In genomic region chr5:98656106-98656795, GRCh38 we compare ENCODE assay signal across 20 cellular contexts.
A peak's percentile ranks its signal among the peaks of the same experiment; 100 is the strongest.
DNase-seq lines count a peak whose midpoint lies in the region; ATAC-seq, FAIRE-seq and TF ChIP-seq lines count a peak whose summit lies in the region.
"Had no signal": no experiment of that assay in that cellular context is flagged by ENCODE, and none has a peak within 500 bp of the region (broad histone marks: within the 10 kb centered on the region; RNA-seq: fewer than 3 reads in every experiment).

No MANE protein-coding gene starts in this region.

- no peaks in the 10 kb centered on the region for H3K36me3 Mint-ChIP-seq in osteocyte (ENCODE audit: unreplicated experiment)
- no peaks in the 10 kb centered on the region for H3K36me3 Mint-ChIP-seq in stimulated activated effector memory CD8-positive, alpha-beta T cell treated with anti-CD3 and anti-CD28 coated beads, Interleukin-12 subunit alpha, Interleukin-12 subunit beta, amount 100 ng/mL, for 72 hours

- no peak overlapping the region for H3K27ac ChIP-seq in small intestine (ENCODE audit: low read depth in 1 of 2, low read length in 1 of 2)
- H3K27ac ChIP-seq: C4-2B, heart right ventricle, lower lobe of right lung, parathyroid adenoma had no signal

- H3K4me1 Mint-ChIP-seq in osteocyte (ENCODE audit: unreplicated experiment), result peaks cover 15% of the 10 kb centered on the region
- no peaks in the 10 kb centered on the region for H3K4me1 Mint-ChIP-seq in stimulated activated effector memory CD8-positive, alpha-beta T cell treated with anti-CD3 and anti-CD28 coated beads, Interleukin-12 subunit alpha, Interleukin-12 subunit beta, amount 100 ng/mL, for 72 hours

- WGBS in small intestine, 3 donors, result 67 to 86% (median 71%) methylated on average over 3 of the region's 3 CpGs

- H3K4me3 ChIP-seq in adipocyte (ENCODE audit: low read length), result no peak overlapping the region
- H3K4me3 ChIP-seq in fibroblast of the aortic adventitia (ENCODE audit: low read depth, low read length), result no peak overlapping the region
- no peak overlapping the region for H3K4me3 ChIP-seq in small intestine (ENCODE audit: low read depth in 1 of 2, low read length in 2 of 2)
- H3K4me3 ChIP-seq: heart right ventricle, lower lobe of right lung had no signal

- no peaks in the 10 kb centered on the region for H3K9me3 Mint-ChIP-seq in osteocyte (ENCODE audit: unreplicated experiment)
- H3K9me3 Mint-ChIP-seq in stimulated activated effector memory CD8-positive, alpha-beta T cell treated with anti-CD3 and anti-CD28 coated beads, Interleukin-12 subunit alpha, Interleukin-12 subunit beta, amount 100 ng/mL, for 72 hours, result peaks cover 3% of the 10 kb centered on the region

- FAIRE-seq in H54 (lab: Jason Lieb, UNC) (peak; percentile 23), small intestine (lab: Jason Lieb, UNC) (no peak), urothelium cell line (lab: Jason Lieb, UNC) (no peak)
- FAIRE-seq: G401.6, islet of Langerhans had no signal

- H3K27ac Mint-ChIP-seq in osteocyte (ENCODE audit: unreplicated experiment), result peak overlapping the region; percentile 20
- no peak overlapping the region for H3K27ac Mint-ChIP-seq in stimulated activated effector memory CD8-positive, alpha-beta T cell treated with anti-CD3 and anti-CD28 coated beads, Interleukin-12 subunit alpha, Interleukin-12 subunit beta, amount 100 ng/mL, for 72 hours
- H3K27ac Mint-ChIP-seq: effector memory CD8-positive, alpha-beta T cell had no signal

- H3K9me3 ChIP-seq in adipocyte (ENCODE audit: control insufficient read depth, low read length), result no peaks in the 10 kb centered on the region
- H3K9me3 ChIP-seq in small intestine (ENCODE audit: control insufficient read depth, low read depth), result no peaks in the 10 kb centered on the region
- H3K9me3 ChIP-seq: lower lobe of right lung had no signal

- no peak for ATAC-seq in stimulated activated effector memory CD8-positive, alpha-beta T cell treated with anti-CD3 and anti-CD28 coated beads, Interleukin-12 subunit alpha, Interleukin-12 subunit beta, amount 100 ng/mL, for 72 hours
- ATAC-seq: effector memory CD8-positive, alpha-beta T cell; heart right ventricle; lower lobe of right lung had no signal

- no peaks in the 10 kb centered on the region for H3K36me3 ChIP-seq in adipocyte (ENCODE audit: control insufficient read depth, insufficient read depth, low read length, severe bottlenecking)
- H3K36me3 ChIP-seq in small intestine (ENCODE audit: control insufficient read depth in 2 of 2, insufficient read depth in 2 of 2, low read length in 2 of 2), result no peaks in the 10 kb centered on the region
- H3K36me3 ChIP-seq: heart right ventricle, lower lobe of right lung had no signal

- no peak overlapping the region for H3K4me3 Mint-ChIP-seq in osteocyte (ENCODE audit: unreplicated experiment)
- no peak overlapping the region for H3K4me3 Mint-ChIP-seq in stimulated activated effector memory CD8-positive, alpha-beta T cell treated with anti-CD3 and anti-CD28 coated beads, Interleukin-12 subunit alpha, Interleukin-12 subunit beta, amount 100 ng/mL, for 72 hours
- H3K4me3 Mint-ChIP-seq: effector memory CD8-positive, alpha-beta T cell had no signal

- DNase-seq in H54 (ENCODE audit: insufficient read length, low spot score), result no peak
- DNase-seq in adipocyte (ENCODE audit: low read depth), result peak; percentile 30
- DNase-seq in fibroblast of the aortic adventitia (ENCODE audit: low read depth), result peak; percentile 22
- DNase-seq in osteocyte (ENCODE audit: extremely low spot score, unreplicated experiment), result no peak
- DNase-seq in stimulated activated effector memory CD8-positive, alpha-beta T cell treated with anti-CD3 and anti-CD28 coated beads, Interleukin-12 subunit alpha, Interleukin-12 subunit beta, amount 100 ng/mL, for 72 hours (ENCODE audit: low spot score in 2 of 2), result no peak
- no peak for DNase-seq in small intestine
- no peak for DNase-seq in urothelium cell line (ENCODE audit: low spot score)
- DNase-seq in GM19240 (ENCODE audit: insufficient read length, low spot score), result no peak
- DNase-seq: ACHN; activated naive CD4-positive, alpha-beta T cell; activated T-cell treated with anti-CD3 and anti-CD28 coated beads, Interleukin-2, amount 50 U/mL, for 1 hour; effector memory CD8-positive, alpha-beta T cell; heart right ventricle; lower lobe of right lung; NCI-H510A; stimulated activated CD4-positive, alpha-beta T cell treated with anti-CD3 and anti-CD28 coated beads, Interleukin-4, amount 100 ng/mL, for 1 hour had no signal

- no peaks in the 10 kb centered on the region for H3K27me3 Mint-ChIP-seq in osteocyte (ENCODE audit: unreplicated experiment)
- H3K27me3 Mint-ChIP-seq: effector memory CD8-positive, alpha-beta T cell had no signal

- no peak overlapping the region for H3K9ac ChIP-seq in adipocyte (ENCODE audit: low read length)
- H3K9ac ChIP-seq: parathyroid adenoma had no signal

- H3K4me1 ChIP-seq in adipocyte (ENCODE audit: control insufficient read depth, insufficient read depth, low read length) (no peaks in the 10 kb centered on the region), small intestine (ENCODE audit: control insufficient read depth in 2 of 2, insufficient read depth in 1 of 2, low read depth in 1 of 2, low read length in 1 of 2) (no peaks in the 10 kb centered on the region)
- H3K4me1 ChIP-seq: heart right ventricle, lower lobe of right lung, parathyroid adenoma had no signal

- no peak for TF ChIP-seq POLR2A in H54 (IDR thresholded peaks at IDR 0.05; ENCODE audit: low read depth, low read length)

- H3K27me3 ChIP-seq in adipocyte (replicated peaks; ENCODE audit: control insufficient read depth, insufficient read depth, low read length), result no peaks in the 10 kb centered on the region
- no peaks in the 10 kb centered on the region for H3K27me3 ChIP-seq in small intestine (ENCODE audit: control insufficient read depth in 2 of 2, insufficient read depth in 2 of 2, low read length in 2 of 2)
- H3K27me3 ChIP-seq: heart right ventricle had no signal

- TF ChIP-seq CTCF in fibroblast of the aortic adventitia (IDR thresholded peaks at IDR 0.05; ENCODE audit: insufficient read depth, low read length) (no peak), osteocyte (IDR thresholded peaks at IDR 0.05) (no peak)

Comparison
In these comparisons a context has a peak if more than half of its experiments do, and no peak if none do; other contexts are left out.
1. DNase-seq: peak in adipocyte (single experiment) and fibroblast of the aortic adventitia (single experiment); none in H54 (single experiment), osteocyte (single experiment), stimulated activated effector memory CD8-positive, alpha-beta T cell treated with anti-CD3 and anti-CD28 coated beads, Interleukin-12 subunit alpha, Interleukin-12 subunit beta, amount 100 ng/mL, for 72 hours (0 of 2), small intestine (single experiment), urothelium cell line (single experiment) and GM19240 (single experiment).